Comparison of ENCODE assay signal across 1 cellular context in genomic region chr3:142447852-142448315, GRCh38.
TF ChIP-seq lines count a peak whose summit lies in the region.

A gene with protein sequence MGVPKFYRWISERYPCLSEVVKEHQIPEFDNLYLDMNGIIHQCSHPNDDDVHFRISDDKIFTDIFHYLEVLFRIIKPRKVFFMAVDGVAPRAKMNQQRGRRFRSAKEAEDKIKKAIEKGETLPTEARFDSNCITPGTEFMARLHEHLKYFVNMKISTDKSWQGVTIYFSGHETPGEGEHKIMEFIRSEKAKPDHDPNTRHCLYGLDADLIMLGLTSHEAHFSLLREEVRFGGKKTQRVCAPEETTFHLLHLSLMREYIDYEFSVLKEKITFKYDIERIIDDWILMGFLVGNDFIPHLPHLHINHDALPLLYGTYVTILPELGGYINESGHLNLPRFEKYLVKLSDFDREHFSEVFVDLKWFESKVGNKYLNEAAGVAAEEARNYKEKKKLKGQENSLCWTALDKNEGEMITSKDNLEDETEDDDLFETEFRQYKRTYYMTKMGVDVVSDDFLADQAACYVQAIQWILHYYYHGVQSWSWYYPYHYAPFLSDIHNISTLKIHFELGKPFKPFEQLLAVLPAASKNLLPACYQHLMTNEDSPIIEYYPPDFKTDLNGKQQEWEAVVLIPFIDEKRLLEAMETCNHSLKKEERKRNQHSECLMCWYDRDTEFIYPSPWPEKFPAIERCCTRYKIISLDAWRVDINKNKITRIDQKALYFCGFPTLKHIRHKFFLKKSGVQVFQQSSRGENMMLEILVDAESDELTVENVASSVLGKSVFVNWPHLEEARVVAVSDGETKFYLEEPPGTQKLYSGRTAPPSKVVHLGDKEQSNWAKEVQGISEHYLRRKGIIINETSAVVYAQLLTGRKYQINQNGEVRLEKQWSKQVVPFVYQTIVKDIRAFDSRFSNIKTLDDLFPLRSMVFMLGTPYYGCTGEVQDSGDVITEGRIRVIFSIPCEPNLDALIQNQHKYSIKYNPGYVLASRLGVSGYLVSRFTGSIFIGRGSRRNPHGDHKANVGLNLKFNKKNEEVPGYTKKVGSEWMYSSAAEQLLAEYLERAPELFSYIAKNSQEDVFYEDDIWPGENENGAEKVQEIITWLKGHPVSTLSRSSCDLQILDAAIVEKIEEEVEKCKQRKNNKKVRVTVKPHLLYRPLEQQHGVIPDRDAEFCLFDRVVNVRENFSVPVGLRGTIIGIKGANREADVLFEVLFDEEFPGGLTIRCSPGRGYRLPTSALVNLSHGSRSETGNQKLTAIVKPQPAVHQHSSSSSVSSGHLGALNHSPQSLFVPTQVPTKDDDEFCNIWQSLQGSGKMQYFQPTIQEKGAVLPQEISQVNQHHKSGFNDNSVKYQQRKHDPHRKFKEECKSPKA (N-terminal part only) (minus strand): TSS chr3:142448037. CDS start chr3:142447944, 93 bp downstream.

TF ChIP-seq in HepG2, 621 proteins besides CTCF, POLR2A, EP300 and RAD21 (continued from another document and continues in another):
- TF ChIP-seq, protein P1, sequence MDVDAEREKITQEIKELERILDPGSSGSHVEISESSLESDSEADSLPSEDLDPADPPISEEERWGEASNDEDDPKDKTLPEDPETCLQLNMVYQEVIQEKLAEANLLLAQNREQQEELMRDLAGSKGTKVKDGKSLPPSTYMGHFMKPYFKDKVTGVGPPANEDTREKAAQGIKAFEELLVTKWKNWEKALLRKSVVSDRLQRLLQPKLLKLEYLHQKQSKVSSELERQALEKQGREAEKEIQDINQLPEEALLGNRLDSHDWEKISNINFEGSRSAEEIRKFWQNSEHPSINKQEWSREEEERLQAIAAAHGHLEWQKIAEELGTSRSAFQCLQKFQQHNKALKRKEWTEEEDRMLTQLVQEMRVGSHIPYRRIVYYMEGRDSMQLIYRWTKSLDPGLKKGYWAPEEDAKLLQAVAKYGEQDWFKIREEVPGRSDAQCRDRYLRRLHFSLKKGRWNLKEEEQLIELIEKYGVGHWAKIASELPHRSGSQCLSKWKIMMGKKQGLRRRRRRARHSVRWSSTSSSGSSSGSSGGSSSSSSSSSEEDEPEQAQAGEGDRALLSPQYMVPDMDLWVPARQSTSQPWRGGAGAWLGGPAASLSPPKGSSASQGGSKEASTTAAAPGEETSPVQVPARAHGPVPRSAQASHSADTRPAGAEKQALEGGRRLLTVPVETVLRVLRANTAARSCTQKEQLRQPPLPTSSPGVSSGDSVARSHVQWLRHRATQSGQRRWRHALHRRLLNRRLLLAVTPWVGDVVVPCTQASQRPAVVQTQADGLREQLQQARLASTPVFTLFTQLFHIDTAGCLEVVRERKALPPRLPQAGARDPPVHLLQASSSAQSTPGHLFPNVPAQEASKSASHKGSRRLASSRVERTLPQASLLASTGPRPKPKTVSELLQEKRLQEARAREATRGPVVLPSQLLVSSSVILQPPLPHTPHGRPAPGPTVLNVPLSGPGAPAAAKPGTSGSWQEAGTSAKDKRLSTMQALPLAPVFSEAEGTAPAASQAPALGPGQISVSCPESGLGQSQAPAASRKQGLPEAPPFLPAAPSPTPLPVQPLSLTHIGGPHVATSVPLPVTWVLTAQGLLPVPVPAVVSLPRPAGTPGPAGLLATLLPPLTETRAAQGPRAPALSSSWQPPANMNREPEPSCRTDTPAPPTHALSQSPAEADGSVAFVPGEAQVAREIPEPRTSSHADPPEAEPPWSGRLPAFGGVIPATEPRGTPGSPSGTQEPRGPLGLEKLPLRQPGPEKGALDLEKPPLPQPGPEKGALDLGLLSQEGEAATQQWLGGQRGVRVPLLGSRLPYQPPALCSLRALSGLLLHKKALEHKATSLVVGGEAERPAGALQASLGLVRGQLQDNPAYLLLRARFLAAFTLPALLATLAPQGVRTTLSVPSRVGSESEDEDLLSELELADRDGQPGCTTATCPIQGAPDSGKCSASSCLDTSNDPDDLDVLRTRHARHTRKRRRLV (CRISPR knock-in tag; IDR thresholded peaks at IDR 0.05): peak; percentile 38; the same call in 1 of the 2 replicates
- TF ChIP-seq HOXD1 (CRISPR knock-in tag; IDR thresholded peaks at IDR 0.05) (no peak; the same call in 1 of the 2 replicates), ZNF264 (CRISPR knock-in tag; IDR thresholded peaks at IDR 0.05) (no peak), XBP1 (CRISPR knock-in tag; IDR thresholded peaks at IDR 0.05) (no peak), ZNF496 (CRISPR knock-in tag; IDR thresholded peaks at IDR 0.05; ENCODE audit: insufficient replicate concordance) (no peak), TP53 (CRISPR knock-in tag; conservative IDR thresholded peaks at IDR 0.05) (no peak), ZNF296 (CRISPR knock-in tag; conservative IDR thresholded peaks at IDR 0.05) (no peak; the same call in 1 of the 2 replicates), ZMYM2 (CRISPR knock-in tag; IDR thresholded peaks at IDR 0.05) (no peak), GTF3A (CRISPR knock-in tag; conservative IDR thresholded peaks at IDR 0.05) (no peak), ZFX (CRISPR knock-in tag; IDR thresholded peaks at IDR 0.05; ENCODE audit: low read depth) (peak; percentile 87), ZNF570 (CRISPR knock-in tag; IDR thresholded peaks at IDR 0.05; ENCODE audit: borderline replicate concordance) (no peak), NFKBIZ (CRISPR knock-in tag; IDR thresholded peaks at IDR 0.05) (0 out of 2 replicates have a peak, but pooled peaks have one; percentile 64), ZNF576 (CRISPR knock-in tag; IDR thresholded peaks at IDR 0.05) (no peak), SETDB1 (CRISPR knock-in tag; IDR thresholded peaks at IDR 0.05; ENCODE audit: borderline replicate concordance) (no peak), ZNF615 (CRISPR knock-in tag; IDR thresholded peaks at IDR 0.05; ENCODE audit: borderline replicate concordance) (0 out of 2 replicates have a peak, but pooled peaks have one; percentile 84), MAZ (IDR thresholded peaks at IDR 0.05; ENCODE audit: borderline replicate concordance, low read depth, low read length) (no peak; the same call in 1 of the 2 replicates), MAZ (CRISPR knock-in tag; IDR thresholded peaks at IDR 0.05; ENCODE audit: low read depth) (no peak), ZNF550 (CRISPR knock-in tag; IDR thresholded peaks at IDR 0.05; ENCODE audit: borderline replicate concordance) (no peak), NFE2 (CRISPR knock-in tag; IDR thresholded peaks at IDR 0.05) (no peak), CC2D1A (CRISPR knock-in tag; IDR thresholded peaks at IDR 0.05) (no peak), ZNF563 (CRISPR knock-in tag; IDR thresholded peaks at IDR 0.05) (peak; percentile 70; the same call in 1 of the 2 replicates), NFRKB (IDR thresholded peaks at IDR 0.05) (no peak), ZNF142 (CRISPR knock-in tag; IDR thresholded peaks at IDR 0.05) (no peak), CBX1 (IDR thresholded peaks at IDR 0.05; ENCODE audit: low read depth) (no peak)
- TF ChIP-seq, protein P2, sequence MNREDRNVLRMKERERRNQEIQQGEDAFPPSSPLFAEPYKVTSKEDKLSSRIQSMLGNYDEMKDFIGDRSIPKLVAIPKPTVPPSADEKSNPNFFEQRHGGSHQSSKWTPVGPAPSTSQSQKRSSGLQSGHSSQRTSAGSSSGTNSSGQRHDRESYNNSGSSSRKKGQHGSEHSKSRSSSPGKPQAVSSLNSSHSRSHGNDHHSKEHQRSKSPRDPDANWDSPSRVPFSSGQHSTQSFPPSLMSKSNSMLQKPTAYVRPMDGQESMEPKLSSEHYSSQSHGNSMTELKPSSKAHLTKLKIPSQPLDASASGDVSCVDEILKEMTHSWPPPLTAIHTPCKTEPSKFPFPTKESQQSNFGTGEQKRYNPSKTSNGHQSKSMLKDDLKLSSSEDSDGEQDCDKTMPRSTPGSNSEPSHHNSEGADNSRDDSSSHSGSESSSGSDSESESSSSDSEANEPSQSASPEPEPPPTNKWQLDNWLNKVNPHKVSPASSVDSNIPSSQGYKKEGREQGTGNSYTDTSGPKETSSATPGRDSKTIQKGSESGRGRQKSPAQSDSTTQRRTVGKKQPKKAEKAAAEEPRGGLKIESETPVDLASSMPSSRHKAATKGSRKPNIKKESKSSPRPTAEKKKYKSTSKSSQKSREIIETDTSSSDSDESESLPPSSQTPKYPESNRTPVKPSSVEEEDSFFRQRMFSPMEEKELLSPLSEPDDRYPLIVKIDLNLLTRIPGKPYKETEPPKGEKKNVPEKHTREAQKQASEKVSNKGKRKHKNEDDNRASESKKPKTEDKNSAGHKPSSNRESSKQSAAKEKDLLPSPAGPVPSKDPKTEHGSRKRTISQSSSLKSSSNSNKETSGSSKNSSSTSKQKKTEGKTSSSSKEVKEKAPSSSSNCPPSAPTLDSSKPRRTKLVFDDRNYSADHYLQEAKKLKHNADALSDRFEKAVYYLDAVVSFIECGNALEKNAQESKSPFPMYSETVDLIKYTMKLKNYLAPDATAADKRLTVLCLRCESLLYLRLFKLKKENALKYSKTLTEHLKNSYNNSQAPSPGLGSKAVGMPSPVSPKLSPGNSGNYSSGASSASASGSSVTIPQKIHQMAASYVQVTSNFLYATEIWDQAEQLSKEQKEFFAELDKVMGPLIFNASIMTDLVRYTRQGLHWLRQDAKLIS (CRISPR knock-in tag; IDR thresholded peaks at IDR 0.05): no peak
- TF ChIP-seq, protein P3, sequence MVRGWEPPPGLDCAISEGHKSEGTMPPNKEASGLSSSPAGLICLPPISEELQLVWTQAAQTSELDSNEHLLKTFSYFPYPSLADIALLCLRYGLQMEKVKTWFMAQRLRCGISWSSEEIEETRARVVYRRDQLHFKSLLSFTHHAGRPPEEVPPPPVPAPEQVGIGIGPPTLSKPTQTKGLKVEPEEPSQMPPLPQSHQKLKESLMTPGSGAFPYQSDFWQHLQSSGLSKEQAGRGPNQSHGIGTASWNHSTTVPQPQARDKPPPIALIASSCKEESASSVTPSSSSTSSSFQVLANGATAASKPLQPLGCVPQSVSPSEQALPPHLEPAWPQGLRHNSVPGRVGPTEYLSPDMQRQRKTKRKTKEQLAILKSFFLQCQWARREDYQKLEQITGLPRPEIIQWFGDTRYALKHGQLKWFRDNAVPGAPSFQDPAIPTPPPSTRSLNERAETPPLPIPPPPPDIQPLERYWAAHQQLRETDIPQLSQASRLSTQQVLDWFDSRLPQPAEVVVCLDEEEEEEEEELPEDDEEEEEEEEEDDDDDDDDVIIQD (CRISPR knock-in tag; IDR thresholded peaks at IDR 0.05; ENCODE audit: low read depth): peak; percentile 72
- TF ChIP-seq, protein P4, sequence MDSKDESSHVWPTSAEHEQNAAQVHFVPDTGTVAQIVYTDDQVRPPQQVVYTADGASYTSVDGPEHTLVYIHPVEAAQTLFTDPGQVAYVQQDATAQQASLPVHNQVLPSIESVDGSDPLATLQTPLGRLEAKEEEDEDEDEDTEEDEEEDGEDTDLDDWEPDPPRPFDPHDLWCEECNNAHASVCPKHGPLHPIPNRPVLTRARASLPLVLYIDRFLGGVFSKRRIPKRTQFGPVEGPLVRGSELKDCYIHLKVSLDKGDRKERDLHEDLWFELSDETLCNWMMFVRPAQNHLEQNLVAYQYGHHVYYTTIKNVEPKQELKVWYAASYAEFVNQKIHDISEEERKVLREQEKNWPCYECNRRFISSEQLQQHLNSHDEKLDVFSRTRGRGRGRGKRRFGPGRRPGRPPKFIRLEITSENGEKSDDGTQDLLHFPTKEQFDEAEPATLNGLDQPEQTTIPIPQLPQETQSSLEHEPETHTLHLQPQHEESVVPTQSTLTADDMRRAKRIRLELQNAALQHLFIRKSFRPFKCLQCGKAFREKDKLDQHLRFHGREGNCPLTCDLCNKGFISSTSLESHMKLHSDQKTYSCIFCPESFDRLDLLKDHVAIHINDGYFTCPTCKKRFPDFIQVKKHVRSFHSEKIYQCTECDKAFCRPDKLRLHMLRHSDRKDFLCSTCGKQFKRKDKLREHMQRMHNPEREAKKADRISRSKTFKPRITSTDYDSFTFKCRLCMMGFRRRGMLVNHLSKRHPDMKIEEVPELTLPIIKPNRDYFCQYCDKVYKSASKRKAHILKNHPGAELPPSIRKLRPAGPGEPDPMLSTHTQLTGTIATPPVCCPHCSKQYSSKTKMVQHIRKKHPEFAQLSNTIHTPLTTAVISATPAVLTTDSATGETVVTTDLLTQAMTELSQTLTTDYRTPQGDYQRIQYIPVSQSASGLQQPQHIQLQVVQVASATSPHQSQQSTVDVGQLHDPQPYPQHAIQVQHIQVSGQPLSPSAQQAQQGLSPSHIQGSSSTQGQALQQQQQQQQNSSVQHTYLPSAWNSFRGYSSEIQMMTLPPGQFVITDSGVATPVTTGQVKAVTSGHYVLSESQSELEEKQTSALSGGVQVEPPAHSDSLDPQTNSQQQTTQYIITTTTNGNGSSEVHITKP (CRISPR knock-in tag; IDR thresholded peaks at IDR 0.05; ENCODE audit: low read depth): 0 out of 2 replicates have a peak, but pooled peaks have one; percentile 21
